In genomic region chr2:75465317-75465998, GRCh38 we compare ENCODE assay signal across 1 cellular context.
TF ChIP-seq lines count a peak whose summit lies in the region.

No MANE protein-coding gene starts in this region.

TF ChIP-seq in GM23338, 12 proteins besides CTCF, POLR2A, EP300 and RAD21 (continued from another document):
- no peak for TF ChIP-seq ZNF462 (CRISPR knock-in tag; IDR thresholded peaks at IDR 0.05)
- no peak for TF ChIP-seq JUNB (IDR thresholded peaks at IDR 0.05; ENCODE audit: unreplicated experiment)
- no peak for TF ChIP-seq ZNF331 (CRISPR knock-in tag; IDR thresholded peaks at IDR 0.05; ENCODE audit: low read depth)
- no peak for TF ChIP-seq NANOG (IDR thresholded peaks at IDR 0.05; ENCODE audit: borderline replicate concordance)
- no peak for TF ChIP-seq REST (IDR thresholded peaks at IDR 0.05; ENCODE audit: unreplicated experiment)
- TF ChIP-seq EZH2phosphoT487 (IDR thresholded peaks at IDR 0.05; ENCODE audit: unreplicated experiment), result no peak
- no peak for TF ChIP-seq ETS1 (IDR thresholded peaks at IDR 0.05)
- TF ChIP-seq ZNF114 (CRISPR knock-in tag; IDR thresholded peaks at IDR 0.05), result no peak
- TF ChIP-seq EZH2 (IDR thresholded peaks at IDR 0.05; ENCODE audit: low read depth, unreplicated experiment), result no peak
